9 cellular contexts compared by ENCODE assay signal in the genomic region with DNA sequence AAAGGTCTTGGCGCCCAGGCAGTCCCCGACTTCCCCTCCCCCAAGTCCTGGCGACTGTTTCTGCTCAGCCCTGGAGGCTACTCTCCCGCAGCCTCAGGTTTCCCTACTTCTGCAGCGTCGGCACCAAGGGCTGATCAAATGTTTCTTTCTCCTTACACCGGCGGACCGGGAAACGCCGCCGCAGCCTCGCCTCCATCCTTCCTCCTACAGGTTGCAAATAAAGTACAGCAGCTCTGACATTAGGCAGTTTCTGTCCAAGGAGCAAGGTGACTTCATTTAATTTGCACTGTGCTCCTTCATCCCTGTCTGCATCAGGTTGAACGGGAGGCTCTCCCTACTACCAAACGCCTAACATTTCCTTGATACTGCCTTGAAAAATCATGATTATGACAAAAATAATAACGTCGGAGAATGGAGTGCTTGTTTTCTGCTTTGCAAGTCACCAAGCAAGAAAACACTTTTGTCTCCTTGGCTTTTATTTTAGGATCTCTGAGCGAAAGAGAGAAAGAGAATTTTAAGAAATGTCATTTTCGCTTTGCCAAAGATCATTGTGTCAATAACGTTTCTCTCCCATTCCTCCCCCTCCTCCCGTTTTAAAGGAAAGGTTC. TPM values are rescaled to one million over a fixed set of nuclear protein-coding genes. Genes with fewer than 3 reads are reported as not detected.
DNase-seq lines count a peak whose midpoint lies in the region; ATAC-seq and TF ChIP-seq lines count a peak whose summit lies in the region.
"Had no signal": no experiment of that assay in that cellular context is flagged by ENCODE, and none has a peak within 500 bp of the region (broad histone marks: within the 10 kb centered on the region; RNA-seq: fewer than 3 reads in every experiment).

No MANE protein-coding gene starts in this region.

- DNase-seq in Right ventricle myocardium inferior (ENCODE audit: missing footprints) (no peak), cardiac septum (ENCODE audit: low spot score) (no peak), brain microvascular endothelial cell (no peak), transverse colon (peak; percentile 45), SKM-1 (lab: John Stamatoyannopoulos, UW; ENCODE audit: unreplicated experiment) (no peak)
- DNase-seq: DND-41 had no signal

- H3K27me3 ChIP-seq in brain microvascular endothelial cell (replicated peaks) (peaks cover 26% of the 10 kb centered on the region), transverse colon (peaks cover 36% of the 10 kb centered on the region)

- intact Hi-C loops in Right ventricle myocardium inferior (cut with DNase I): loop anchor here (5.0 kb wide), 4 partner anchors 33 to 82 kb away; no protein-coding TSS in a partner anchor
- intact Hi-C loops in cardiac septum (cut with DNase I): loop anchor here (2.0 to 5.0 kb wide), 3 partner anchors 38 to 82 kb away; no protein-coding TSS in a partner anchor
- intact Hi-C loops in transverse colon (cut with DNase I; ENCODE audit: low total_unique reads): no loop called here

- no peak for TF ChIP-seq EP300 in transverse colon (IDR thresholded peaks at IDR 0.05; ENCODE audit: low read depth)

- H3K9me3 ChIP-seq in mesodermal cell (ENCODE audit: control insufficient read depth, low read length) (peaks cover 6% of the 10 kb centered on the region), transverse colon (no peaks in the 10 kb centered on the region)

- H3K4me1 ChIP-seq in mesodermal cell (ENCODE audit: control insufficient read depth, insufficient read depth, low read length, poor library complexity, severe bottlenecking) (peaks cover 27% of the 10 kb centered on the region), transverse colon (peaks cover 4 to 60% (median 18%) of the 10 kb centered on the region in 4 donors)

- ATAC-seq in Right ventricle myocardium inferior (peak; percentile 60), HG03097 (IDR thresholded peaks at IDR 0.05; ENCODE audit: low FRiP score, unreplicated experiment) (no peak), HG03439 (IDR thresholded peaks at IDR 0.05; ENCODE audit: unreplicated experiment) (no peak)

- TF ChIP-seq POLR2A in transverse colon (IDR thresholded peaks at IDR 0.05): no peak

- TF ChIP-seq CTCF in brain microvascular endothelial cell (IDR thresholded peaks at IDR 0.05; ENCODE audit: low read depth, low read length, missing control alignments): peak; percentile 6
- no peak for TF ChIP-seq CTCF in transverse colon (IDR thresholded peaks at IDR 0.05)

- H3K36me3 ChIP-seq in brain microvascular endothelial cell (replicated peaks) (no peaks in the 10 kb centered on the region), mesodermal cell (ENCODE audit: control insufficient read depth, insufficient read depth, low read length) (no peaks in the 10 kb centered on the region), transverse colon (no peaks in the 10 kb centered on the region)

- H3K27ac ChIP-seq in brain microvascular endothelial cell: no peak overlapping the region
- H3K27ac ChIP-seq in mesodermal cell (ENCODE audit: low read depth, low read length, severe bottlenecking): no peak overlapping the region
- H3K27ac ChIP-seq in transverse colon: peak overlapping the region; percentile 77 to 91 (median 81)

- 0 to 2% methylated on average over 12 to 15 of the region's 21 CpGs for WGBS in mesodermal cell (ENCODE audit: insufficient coverage in 2 of 2), 2 experiments
- 10 to 19% methylated on average over 9 to 21 of the region's 21 CpGs for WGBS in transverse colon (ENCODE audit: low coverage in 1 of 2), 2 donors

- peak overlapping the region; percentile 34 for H3K4me3 ChIP-seq in brain microvascular endothelial cell (ENCODE audit: low read depth, low read length)
- H3K4me3 ChIP-seq in mesodermal cell (ENCODE audit: extremely low read depth, insufficient read depth, low read length, poor library complexity, severe bottlenecking): peak overlapping the region; percentile 34
- H3K4me3 ChIP-seq in transverse colon: peak overlapping the region; percentile 26 to 77 (median 52)

- in situ Hi-C loops in brain microvascular endothelial cell (cut with HindIII; ENCODE audit: low pct_ligation_motif_present, low sequenced_read_pairs): no loop called here
- in situ Hi-C loops in transverse colon (cut with MboI; ENCODE audit: low pct_ligation_motif_present in 1 of 4, low pct_unique_long_range_greater_than_20kb in 1 of 4, low sequenced_read_pairs in 3 of 4): no loop called here

RNA-seq across cellular contexts. Expression of a gene that starts 1.0 kb away (rescaled TPM):
- total RNA-seq in Right ventricle myocardium inferior (312 TPM), cardiac septum (376 TPM), transverse colon (100 to 1,000 TPM in 3 of 4 donors, 1 to 10 TPM in 1; 5.0 to 222 (median 149) TPM)
- polyA plus RNA-seq in mesodermal cell (2013, experiment 1 of 2): 0.59 TPM
- polyA plus RNA-seq in mesodermal cell (2013, experiment 2 of 2): 0.66 TPM

Comparison
In these comparisons a context has a peak if more than half of its experiments do, and no peak if none do; other contexts are left out.
1. H3K27ac ChIP-seq: peak in transverse colon (4 of 4); none in brain microvascular endothelial cell (single experiment) and mesodermal cell (single experiment).
2. Peak in every context shown above with its lines, with median percentiles within 50 percentile points of each other: H3K4me3 ChIP-seq.